Comparison of ENCODE assay signal across 11 cellular contexts in the genomic region with DNA sequence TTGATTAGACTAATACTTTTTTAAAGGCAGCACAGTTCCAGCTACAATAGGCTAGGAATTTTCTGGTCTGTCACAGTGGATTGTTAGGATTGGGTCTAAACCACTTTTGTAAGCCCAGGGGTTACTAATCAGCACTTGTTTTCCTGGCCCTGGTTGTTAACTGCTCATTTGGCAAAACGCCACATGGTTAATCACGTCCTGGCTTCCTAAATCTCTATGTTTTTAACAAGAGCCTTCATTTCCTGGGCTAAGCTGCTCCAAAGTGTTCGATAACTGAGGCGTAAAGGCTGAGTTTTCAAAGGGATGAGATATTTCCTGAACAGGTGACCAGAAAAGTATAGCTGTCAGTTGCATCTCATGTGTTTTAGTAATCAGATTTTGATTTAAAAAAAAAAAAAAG. TPM values are rescaled to one million over a fixed set of nuclear protein-coding genes. Genes with fewer than 3 reads are reported as not detected.
DNase-seq lines count a peak whose midpoint lies in the region; ATAC-seq and TF ChIP-seq lines count a peak whose summit lies in the region.
"Had no signal": no experiment of that assay in that cellular context is flagged by ENCODE, and none has a peak within 500 bp of the region (broad histone marks: within the 10 kb centered on the region; RNA-seq: fewer than 3 reads in every experiment).

No MANE protein-coding gene starts in this region.

- no peak overlapping the region for H3K9ac ChIP-seq in Karpas-422 (ENCODE audit: low read length)

- no peaks in the 10 kb centered on the region for H3K4me1 ChIP-seq in Karpas-422 (ENCODE audit: low read length)
- H3K4me1 ChIP-seq: spleen, vagina had no signal

- no peaks in the 10 kb centered on the region for H3K36me3 ChIP-seq in Karpas-422 (ENCODE audit: insufficient read depth, low read length)
- H3K36me3 ChIP-seq: spleen, vagina had no signal

- no peak overlapping the region for H2AFZ ChIP-seq in Karpas-422 (ENCODE audit: low read length)

- POLR2A ChIA-PET in HEK293T (lab: Yijun Ruan, JAX), result no interaction called here

- CTCF ChIA-PET in HEK293T (lab: Yijun Ruan, JAX), result interaction anchor here (0.7 kb wide), 1 partner anchor 112 kb away, joined by 4 read pairs; no protein-coding TSS in a partner anchor

- H3K9me3 ChIP-seq in Karpas-422 (ENCODE audit: low read length), result no peaks in the 10 kb centered on the region
- H3K9me3 ChIP-seq: spleen, vagina had no signal

- no peaks in the 10 kb centered on the region for H3K79me2 ChIP-seq in Karpas-422 (ENCODE audit: low read length)

- no peaks in the 10 kb centered on the region for H3K9me2 ChIP-seq in Karpas-422 (replicated peaks; ENCODE audit: insufficient read depth, low read length)

- H3K27ac ChIP-seq in Karpas-422 (ENCODE audit: low read length), result no peak overlapping the region
- H3K27ac ChIP-seq: spleen, vagina had no signal

- no peak overlapping the region for H3K4me3 ChIP-seq in Karpas-422 (ENCODE audit: low read length)
- H3K4me3 ChIP-seq: spleen, vagina had no signal

- ATAC-seq in GM19328 (IDR thresholded peaks at IDR 0.05; ENCODE audit: unreplicated experiment), result no peak
- ATAC-seq: natural killer cell had no signal

- peak; percentile 7 for DNase-seq in HT-29 (ENCODE audit: low spot score)
- DNase-seq in NCI-H345 (lab: John Stamatoyannopoulos, UW), result peak; percentile 45
- peak; percentile 75 for DNase-seq in dermis blood vessel endothelial cell
- DNase-seq in non-pigmented ciliary epithelial cell (ENCODE audit: low read depth), result peak; percentile 24
- no peak for DNase-seq in HEK293T (ENCODE audit: extremely low spot score)
- no peak for DNase-seq in Karpas-422
- DNase-seq: natural killer cell; spleen; stimulated activated CD8-positive, alpha-beta memory T cell treated with anti-CD3 and anti-CD28 coated beads, Interleukin-4, amount 100 ng/mL, for 48 hours had no signal

- no peaks in the 10 kb centered on the region for H3K27me3 ChIP-seq in Karpas-422 (ENCODE audit: low read length)
- H3K27me3 ChIP-seq: spleen, vagina had no signal

- H4K20me1 ChIP-seq in Karpas-422 (ENCODE audit: insufficient read depth, low read depth, low read length), result no peaks in the 10 kb centered on the region

- no peak overlapping the region for H3K4me2 ChIP-seq in Karpas-422 (ENCODE audit: low read depth, low read length, poor library complexity, severe bottlenecking)

TF ChIP-seq in HEK293T, 16 proteins besides CTCF, POLR2A, EP300 and RAD21:
- TF ChIP-seq, protein P1, sequence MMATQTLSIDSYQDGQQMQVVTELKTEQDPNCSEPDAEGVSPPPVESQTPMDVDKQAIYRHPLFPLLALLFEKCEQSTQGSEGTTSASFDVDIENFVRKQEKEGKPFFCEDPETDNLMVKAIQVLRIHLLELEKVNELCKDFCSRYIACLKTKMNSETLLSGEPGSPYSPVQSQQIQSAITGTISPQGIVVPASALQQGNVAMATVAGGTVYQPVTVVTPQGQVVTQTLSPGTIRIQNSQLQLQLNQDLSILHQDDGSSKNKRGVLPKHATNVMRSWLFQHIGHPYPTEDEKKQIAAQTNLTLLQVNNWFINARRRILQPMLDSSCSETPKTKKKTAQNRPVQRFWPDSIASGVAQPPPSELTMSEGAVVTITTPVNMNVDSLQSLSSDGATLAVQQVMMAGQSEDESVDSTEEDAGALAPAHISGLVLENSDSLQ (IDR thresholded peaks at IDR 0.05), result no peak
- TF ChIP-seq SP1 (IDR thresholded peaks at IDR 0.05) (no peak), LEF1 (IDR thresholded peaks at IDR 0.05; ENCODE audit: borderline replicate concordance) (no peak), HDGF (IDR thresholded peaks at IDR 0.05; ENCODE audit: borderline replicate concordance) (no peak), ELF4 (IDR thresholded peaks at IDR 0.05) (no peak), FOXK2 (IDR thresholded peaks at IDR 0.05) (no peak), FOXM1 (IDR thresholded peaks at IDR 0.05; ENCODE audit: borderline replicate concordance) (no peak), ARNT (IDR thresholded peaks at IDR 0.05) (no peak), NFRKB (IDR thresholded peaks at IDR 0.05) (no peak), SUZ12 (IDR thresholded peaks at IDR 0.05) (no peak), BHLHE40 (IDR thresholded peaks at IDR 0.05; ENCODE audit: borderline replicate concordance) (no peak)

RNA-seq across cellular contexts. Expression of a gene that starts 38.9 kb away (rescaled TPM):
- total RNA-seq in HT-29 (2014; rRNA removed; shearing (Covaris generic)), result not detected in 2 replicates
- total RNA-seq in dermis blood vessel endothelial cell, result not detected in 2 replicates
- total RNA-seq in Karpas-422 (2014; rRNA removed; shearing (Covaris generic); ENCODE audit: low replicate concordance), result not detected in 2 replicates
- total RNA-seq: natural killer cell, spleen, vagina had no signal

Comparison
In these comparisons a context has a peak if more than half of its experiments do, and no peak if none do; other contexts are left out.
1. DNase-seq: peak in HT-29 (single experiment), NCI-H345 (single experiment), dermis blood vessel endothelial cell (single experiment) and non-pigmented ciliary epithelial cell (single experiment); none in HEK293T (single experiment) and Karpas-422 (single experiment).